In genomic region chr4:158171456-158171790, GRCh38 we compare ENCODE assay signal across 11 cellular contexts. TPM values are rescaled to one million over a fixed set of nuclear protein-coding genes. Genes with fewer than 3 reads are reported as not detected.
A peak's percentile ranks its signal among the peaks of the same experiment; 100 is the strongest.
DNase-seq lines count a peak whose midpoint lies in the region; ATAC-seq and TF ChIP-seq lines count a peak whose summit lies in the region.
"Had no signal": no experiment of that assay in that cellular context is flagged by ENCODE, and none has a peak within 500 bp of the region (broad histone marks: within the 10 kb centered on the region; RNA-seq: fewer than 3 reads in every experiment).

No MANE protein-coding gene starts in this region.

- H3K27ac ChIP-seq in esophagus (ENCODE audit: low read depth in 2 of 2, low read length in 1 of 2) = peak overlapping the region; percentile 18 to 44
- H3K27ac ChIP-seq in neuronal stem cell (replicated peaks; ENCODE audit: low read length) = no peak overlapping the region
- H3K27ac ChIP-seq in upper lobe of left lung = peak overlapping the region; percentile 16 to 78 (median 52)

- no peak overlapping the region for H4K8ac ChIP-seq in neuronal stem cell (ENCODE audit: low read depth, low read length)

- H2BK120ac ChIP-seq in neuronal stem cell (ENCODE audit: low read depth, low read length) = no peak overlapping the region

- no peaks in the 10 kb centered on the region for H3K79me1 ChIP-seq in neuronal stem cell (ENCODE audit: low read depth, low read length)

- H2AK5ac ChIP-seq in neuronal stem cell (ENCODE audit: low read depth, low read length) = no peak overlapping the region

- H3K9me3 ChIP-seq in adipocyte (ENCODE audit: control insufficient read depth, low read length) = no peaks in the 10 kb centered on the region
- no peaks in the 10 kb centered on the region for H3K9me3 ChIP-seq in esophagus (ENCODE audit: control insufficient read depth in 2 of 2, insufficient read depth in 1 of 2, low read depth in 1 of 2, low read length in 1 of 2)
- H3K9me3 ChIP-seq in neuronal stem cell (replicated peaks in 1 of 2; ENCODE audit: control insufficient read depth in 2 of 2, insufficient read depth in 1 of 2, low read depth in 1 of 2, low read length in 2 of 2) = no peaks in the 10 kb centered on the region
- no peaks in the 10 kb centered on the region for H3K9me3 ChIP-seq in upper lobe of left lung

- H3K36me3 ChIP-seq in adipocyte (ENCODE audit: control insufficient read depth, insufficient read depth, low read length, severe bottlenecking) (no peaks in the 10 kb centered on the region), esophagus (ENCODE audit: control insufficient read depth in 2 of 2, insufficient read depth in 2 of 2, low read length in 1 of 2) (no peaks in the 10 kb centered on the region), neuronal stem cell (replicated peaks in 1 of 2; ENCODE audit: control insufficient read depth in 2 of 2, insufficient read depth in 2 of 2, low read length in 2 of 2) (no peaks in the 10 kb centered on the region), upper lobe of left lung (no peaks in the 10 kb centered on the region)

- no peak for TF ChIP-seq EP300 in upper lobe of left lung (IDR thresholded peaks at IDR 0.05)

- ATAC-seq in upper lobe of left lung (ENCODE audit: low FRiP score in 2 of 2) (peak in 1 of 2 donors; percentile 1), HG02938 (IDR thresholded peaks at IDR 0.05; ENCODE audit: unreplicated experiment) (no peak), HG02571 (IDR thresholded peaks at IDR 0.05; ENCODE audit: unreplicated experiment) (no peak)
- ATAC-seq: naive thymus-derived CD8-positive, alpha-beta T cell had no signal

- no peak overlapping the region for H2BK12ac ChIP-seq in neuronal stem cell (ENCODE audit: low read length)

- H3K14ac ChIP-seq in neuronal stem cell (ENCODE audit: low read length) = no peak overlapping the region

- H4K91ac ChIP-seq in neuronal stem cell (ENCODE audit: low read depth, low read length, poor library complexity) = no peak overlapping the region

- no peak overlapping the region for H3K4me2 ChIP-seq in neuronal stem cell (ENCODE audit: insufficient read depth, low read length, poor library complexity, severe bottlenecking)

- H3K9ac ChIP-seq in adipocyte (ENCODE audit: low read length) (peak overlapping the region; percentile 89), neuronal stem cell (ENCODE audit: low read depth, low read length, poor library complexity) (no peak overlapping the region)

- H3K27me3 ChIP-seq in adipocyte (replicated peaks; ENCODE audit: control insufficient read depth, insufficient read depth, low read length) = no peaks in the 10 kb centered on the region
- no peaks in the 10 kb centered on the region for H3K27me3 ChIP-seq in esophagus (ENCODE audit: control insufficient read depth in 1 of 2, insufficient read depth in 2 of 2, low read length in 2 of 2)
- H3K27me3 ChIP-seq in neuronal stem cell (ENCODE audit: control insufficient read depth in 3 of 3, insufficient read depth in 3 of 3, low read depth in 1 of 3, low read length in 3 of 3) = no peaks in the 10 kb centered on the region
- no peaks in the 10 kb centered on the region for H3K27me3 ChIP-seq in upper lobe of left lung

- TF ChIP-seq CTCF in upper lobe of left lung (IDR thresholded peaks at IDR 0.05) (no peak), GM10266 (IDR thresholded peaks at IDR 0.05; ENCODE audit: control insufficient read depth, insufficient read depth, low read depth, missing control alignments) (no peak)

- peak overlapping the region; percentile 54 for H2AFZ ChIP-seq in neuronal stem cell (ENCODE audit: low read length)

- no peak for DNase-seq in adipocyte (ENCODE audit: low read depth)
- DNase-seq in neuronal stem cell (ENCODE audit: low spot score) = no peak
- no peak for DNase-seq in upper lobe of left lung
- DNase-seq in GM10266 (ENCODE audit: extremely low spot score) = no peak
- DNase-seq: activated B cell treated with CpG ODN at 0.5 μM for 24 hours; activated naive CD4-positive, alpha-beta T cell treated with anti-CD3 and anti-CD28 coated beads for 36 hours; naive thymus-derived CD8-positive, alpha-beta T cell; NCI-H2081 had no signal

- no peak for TF ChIP-seq POLR2A in upper lobe of left lung (IDR thresholded peaks at IDR 0.05)

- H2BK5ac ChIP-seq in neuronal stem cell (ENCODE audit: low read length) = no peak overlapping the region

- H3K4me3 ChIP-seq in adipocyte (ENCODE audit: low read length) = peak overlapping the region; percentile 90
- H3K4me3 ChIP-seq in esophagus (ENCODE audit: low read depth in 1 of 2, low read length in 2 of 2) = peak overlapping the region; percentile 7 to 51
- H3K4me3 ChIP-seq in neuronal stem cell (ENCODE audit: low read length in 2 of 2) = no peak overlapping the region
- H3K4me3 ChIP-seq in upper lobe of left lung = peak overlapping the region in 3 of 4 donors; percentile 25 to 49 (median 40)

- no peak overlapping the region for H3K18ac ChIP-seq in neuronal stem cell (ENCODE audit: low read length)

- no peak overlapping the region for H3K4ac ChIP-seq in neuronal stem cell (ENCODE audit: low read length)

- WGBS in esophagus, 2 donors = 12 to 29% methylated on average over 6 of the region's 6 CpGs
- WGBS in neuronal stem cell (ENCODE audit: extremely low coverage in 2 of 2, insufficient read length in 2 of 2, insufficient replicate concordance in 1 of 2), 2 donors = no CpG with 5 or more reads among the region's 6 CpGs
- 16 to 25% methylated on average over 6 of the region's 6 CpGs for WGBS in upper lobe of left lung, 2 donors

- H3K4me1 ChIP-seq in adipocyte (ENCODE audit: control insufficient read depth, insufficient read depth, low read length) (peaks cover 42% of the 10 kb centered on the region), esophagus (ENCODE audit: control insufficient read depth in 2 of 2, insufficient read depth in 2 of 2, low read length in 1 of 2) (peaks cover 0 to 3% of the 10 kb centered on the region in 2 donors), neuronal stem cell (ENCODE audit: control insufficient read depth in 2 of 2, insufficient read depth in 1 of 2, low read depth in 1 of 2, low read length in 2 of 2) (peaks cover 0 to 4% of the 10 kb centered on the region in 2 donors), upper lobe of left lung (peaks cover 9 to 41% (median 22%) of the 10 kb centered on the region in 4 donors)

- no peak overlapping the region for H3K23ac ChIP-seq in neuronal stem cell (ENCODE audit: low read depth, low read length, poor library complexity)

- H2BK15ac ChIP-seq in neuronal stem cell (ENCODE audit: low read length) = no peak overlapping the region

RNA-seq across cellular contexts. Expression of gene GASK1B, which starts 1.4 kb away (rescaled TPM):
- 1 to 10 TPM; 1.0 to 1.6 TPM for polyA plus RNA-seq in esophagus
- polyA plus RNA-seq in neuronal stem cell (2013, experiment 1 of 2) = 0.03 TPM
- polyA plus RNA-seq in neuronal stem cell (2013, experiment 2 of 2) = 0.01 TPM
- 10 to 100 TPM; 12.6 to 35.8 (median 27.1) TPM for total RNA-seq in upper lobe of left lung
- total RNA-seq: activated B cell treated with CpG ODN at 0.5 μM for 24 hours; activated naive CD4-positive, alpha-beta T cell treated with anti-CD3 and anti-CD28 coated beads for 36 hours had no signal
- polyA plus RNA-seq: naive thymus-derived CD8-positive, alpha-beta T cell had no signal

RNA-seq across cellular contexts. Expression of gene TMEM144, which starts 38.9 kb away (rescaled TPM):
- polyA plus RNA-seq in esophagus = 1 to 10 TPM; 2.7 to 2.9 TPM
- polyA plus RNA-seq in neuronal stem cell (2013, experiment 1 of 2) = 1.3 TPM
- 1.3 TPM for polyA plus RNA-seq in neuronal stem cell (2013, experiment 2 of 2)
- total RNA-seq in upper lobe of left lung = 10 to 100 TPM in 5 of 6 donors, 1 to 10 TPM in 1; 8.6 to 16.7 (median 13.7) TPM
- total RNA-seq: activated B cell treated with CpG ODN at 0.5 μM for 24 hours; naive thymus-derived CD8-positive, alpha-beta T cell had no signal
- polyA plus RNA-seq: naive thymus-derived CD8-positive, alpha-beta T cell had no signal

Comparison
In these comparisons a context has a peak if more than half of its experiments do, and no peak if none do; other contexts are left out.
1. H3K4me3 ChIP-seq: peak in adipocyte (single experiment), esophagus (2 of 2) and upper lobe of left lung (3 of 4); none in neuronal stem cell (0 of 2).